1 cellular context compared by ENCODE assay signal in genomic region chr1:156211243-156211642, GRCh38.
TF ChIP-seq lines count a peak whose summit lies in the region.

No MANE protein-coding gene starts in this region.

TF ChIP-seq in SK-N-SH treated with all-trans-retinoic acid at 6 μM for 48 hours, 23 proteins besides CTCF, POLR2A, EP300 and RAD21 (continued from another document):
- TF ChIP-seq, protein P1, sequence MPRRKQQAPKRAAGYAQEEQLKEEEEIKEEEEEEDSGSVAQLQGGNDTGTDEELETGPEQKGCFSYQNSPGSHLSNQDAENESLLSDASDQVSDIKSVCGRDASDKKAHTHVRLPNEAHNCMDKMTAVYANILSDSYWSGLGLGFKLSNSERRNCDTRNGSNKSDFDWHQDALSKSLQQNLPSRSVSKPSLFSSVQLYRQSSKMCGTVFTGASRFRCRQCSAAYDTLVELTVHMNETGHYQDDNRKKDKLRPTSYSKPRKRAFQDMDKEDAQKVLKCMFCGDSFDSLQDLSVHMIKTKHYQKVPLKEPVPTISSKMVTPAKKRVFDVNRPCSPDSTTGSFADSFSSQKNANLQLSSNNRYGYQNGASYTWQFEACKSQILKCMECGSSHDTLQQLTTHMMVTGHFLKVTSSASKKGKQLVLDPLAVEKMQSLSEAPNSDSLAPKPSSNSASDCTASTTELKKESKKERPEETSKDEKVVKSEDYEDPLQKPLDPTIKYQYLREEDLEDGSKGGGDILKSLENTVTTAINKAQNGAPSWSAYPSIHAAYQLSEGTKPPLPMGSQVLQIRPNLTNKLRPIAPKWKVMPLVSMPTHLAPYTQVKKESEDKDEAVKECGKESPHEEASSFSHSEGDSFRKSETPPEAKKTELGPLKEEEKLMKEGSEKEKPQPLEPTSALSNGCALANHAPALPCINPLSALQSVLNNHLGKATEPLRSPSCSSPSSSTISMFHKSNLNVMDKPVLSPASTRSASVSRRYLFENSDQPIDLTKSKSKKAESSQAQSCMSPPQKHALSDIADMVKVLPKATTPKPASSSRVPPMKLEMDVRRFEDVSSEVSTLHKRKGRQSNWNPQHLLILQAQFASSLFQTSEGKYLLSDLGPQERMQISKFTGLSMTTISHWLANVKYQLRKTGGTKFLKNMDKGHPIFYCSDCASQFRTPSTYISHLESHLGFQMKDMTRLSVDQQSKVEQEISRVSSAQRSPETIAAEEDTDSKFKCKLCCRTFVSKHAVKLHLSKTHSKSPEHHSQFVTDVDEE (CRISPR knock-in tag; IDR thresholded peaks at IDR 0.05) = no peak
- TF ChIP-seq PATZ1 (CRISPR knock-in tag; IDR thresholded peaks at IDR 0.05; ENCODE audit: borderline replicate concordance) (no peak), ZFP30 (CRISPR knock-in tag; IDR thresholded peaks at IDR 0.05) (no peak), ARNTL (CRISPR knock-in tag; IDR thresholded peaks at IDR 0.05; ENCODE audit: borderline replicate concordance, low read depth) (no peak), OSR1 (CRISPR knock-in tag; IDR thresholded peaks at IDR 0.05) (no peak), TCF4 (CRISPR knock-in tag; IDR thresholded peaks at IDR 0.05; ENCODE audit: borderline replicate concordance) (no peak)
